ENCODE assay signal across 8 cellular contexts in genomic region chr14:62117010-62117717, GRCh38.
DNase-seq lines count a peak whose midpoint lies in the region; ATAC-seq, FAIRE-seq and TF ChIP-seq lines count a peak whose summit lies in the region.

No MANE protein-coding gene starts in this region.

- peak; percentile 10 for TF ChIP-seq CTCF in endothelial cell (IDR thresholded peaks at IDR 0.05; ENCODE audit: unreplicated experiment)

- H3K27me3 Mint-ChIP-seq in endothelial cell (ENCODE audit: unreplicated experiment) = peaks cover 2% of the 10 kb centered on the region

- peak; percentile 21 for FAIRE-seq in GM12892 (lab: Jason Lieb, UNC)

- H3K9me3 Mint-ChIP-seq in endothelial cell (ENCODE audit: unreplicated experiment) = no peaks in the 10 kb centered on the region

- TF ChIP-seq POLR2A in GM12892 (IDR thresholded peaks at IDR 0.05; ENCODE audit: low read depth, low read length) = no peak

- H3K4me1 Mint-ChIP-seq in endothelial cell (ENCODE audit: unreplicated experiment) = no peaks in the 10 kb centered on the region

- no peaks in the 10 kb centered on the region for H3K36me3 Mint-ChIP-seq in endothelial cell (ENCODE audit: low read depth, unreplicated experiment)

- DNase-seq in GM12892 (ENCODE audit: insufficient read length) (peak; percentile 41), NCI-H2171 treated with DMSO at 0.1 percent for 48 hours (lab: John Stamatoyannopoulos, UW) (peak; percentile 99), endothelial cell (ENCODE audit: low spot score) (peak; percentile 87), middle frontal gyrus (ENCODE audit: extremely low spot score, low spot score) (peak; percentile 73), MV-4-11 (lab: John Stamatoyannopoulos, UW) (no peak)
- DNase-seq in activated CD8-positive, alpha-beta memory T cell treated with anti-CD3 and anti-CD28 coated beads, Interleukin-2, amount 50 U/mL, for 24 hours (ENCODE audit: extremely low read depth) = peak; percentile 19
- peak; percentile 47 to 49 for DNase-seq in stimulated activated CD8-positive, alpha-beta memory T cell treated with anti-CD3 and anti-CD28 coated beads, Interleukin-15, amount 100 ng/mL, for 48 hours (ENCODE audit: low read depth in 2 of 2)

- peak overlapping the region; percentile 82 for H3K4me3 Mint-ChIP-seq in endothelial cell (ENCODE audit: unreplicated experiment)

- no peak overlapping the region for H3K27ac Mint-ChIP-seq in endothelial cell (ENCODE audit: unreplicated experiment)

- ATAC-seq in HG02938 (IDR thresholded peaks at IDR 0.05; ENCODE audit: unreplicated experiment) = peak; percentile 85
